In the genomic region with DNA sequence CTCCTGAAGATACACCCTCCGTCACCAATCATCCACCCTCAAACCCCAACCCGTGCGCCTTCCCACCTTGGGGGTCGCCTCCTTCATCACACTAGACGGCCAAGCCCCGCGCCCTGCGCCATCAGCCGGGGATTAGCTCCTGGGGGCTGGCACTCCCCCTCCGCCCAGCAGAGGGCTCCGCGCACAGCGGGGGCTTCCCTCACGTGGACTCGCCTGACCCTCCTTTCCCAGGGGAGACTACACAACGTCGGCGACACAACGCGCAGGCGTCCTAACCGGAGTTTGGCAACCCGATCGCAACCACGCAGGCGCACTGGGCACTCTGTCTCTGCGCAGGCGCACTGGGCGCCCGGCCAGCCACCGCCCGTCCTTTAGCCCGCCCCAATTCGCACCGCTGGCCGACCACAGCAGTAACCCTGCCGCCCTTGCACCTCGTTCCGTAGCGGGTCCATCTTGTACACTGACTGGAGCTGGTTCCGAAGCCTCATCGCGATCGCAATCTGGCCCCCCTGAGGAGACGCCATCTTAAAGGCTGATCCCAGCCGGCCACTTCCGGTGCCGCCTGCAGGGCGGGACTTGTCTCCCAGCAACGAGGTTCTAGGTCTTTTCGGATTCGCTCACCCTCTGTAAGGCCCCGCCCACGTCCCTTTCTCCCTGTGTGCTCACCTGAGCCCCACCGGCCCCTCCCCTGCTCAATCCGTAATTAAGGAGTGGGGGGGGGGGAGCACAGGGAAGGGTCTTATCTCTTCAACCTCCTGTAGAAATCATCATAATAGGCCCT, we compare ENCODE assay signal across 1 cellular context.
TF ChIP-seq lines count a peak whose summit lies in the region.

A gene (minus strand): TSS at position 551 of the 781 bp plus-strand sequence. CDS start 27 bp downstream, at position 524.

TF ChIP-seq in GM12878, 131 proteins besides CTCF, POLR2A, EP300 and RAD21 (continued from another document and continues in another):
- TF ChIP-seq SPI1 (IDR thresholded peaks at IDR 0.05; ENCODE audit: borderline replicate concordance, insufficient read depth, low read depth, low read length) (no peak), RFX5 (IDR thresholded peaks at IDR 0.05; ENCODE audit: low read depth, low read length) (no peak), POLR2AphosphoS5 (IDR thresholded peaks at IDR 0.05; ENCODE audit: low read length) (peak; percentile 91), GATAD2B (conservative IDR thresholded peaks at IDR 0.05; ENCODE audit: low read depth) (peak; percentile 54), ATF7 (IDR thresholded peaks at IDR 0.05; ENCODE audit: low read depth) (0 out of 2 replicates have a peak, but pooled peaks have one; percentile 36), IRF4 (IDR thresholded peaks at IDR 0.05; ENCODE audit: low read depth, low read length) (no peak), JUND (IDR thresholded peaks at IDR 0.05; ENCODE audit: low read depth, low read length) (0 out of 2 replicates have a peak, but pooled peaks have one; percentile 9), JUNB (IDR thresholded peaks at IDR 0.05) (no peak), HCFC1 (IDR thresholded peaks at IDR 0.05; ENCODE audit: low read length) (peak; percentile 45; the same call in 1 of the 2 replicates), NR2C1 (IDR thresholded peaks at IDR 0.05) (no peak; the same call in 1 of the 2 replicates), LARP7 (IDR thresholded peaks at IDR 0.05) (peak; percentile 80), BMI1 (IDR thresholded peaks at IDR 0.05; ENCODE audit: borderline replicate concordance) (peak; percentile 95), NFIC (IDR thresholded peaks at IDR 0.05; ENCODE audit: low read depth, low read length) (no peak), CHD2 (IDR thresholded peaks at IDR 0.05; ENCODE audit: borderline replicate concordance, low read depth, low read length) (no peak), HDAC2 (IDR thresholded peaks at IDR 0.05) (no peak), CBX5 (IDR thresholded peaks at IDR 0.05; ENCODE audit: low read depth) (no peak), SMC3 (IDR thresholded peaks at IDR 0.05; ENCODE audit: borderline replicate concordance, low read length) (peak; percentile 56), NRF1 (conservative IDR thresholded peaks at IDR 0.05; ENCODE audit: low read depth, low read length) (peak; percentile 97), MYC (IDR thresholded peaks at IDR 0.05; ENCODE audit: insufficient read depth, insufficient read length, insufficient replicate concordance, low read length, severe bottlenecking) (no peak), ZZZ3 (IDR thresholded peaks at IDR 0.05; ENCODE audit: control insufficient read depth, insufficient read length, low read depth) (no peak), SMAD5 (IDR thresholded peaks at IDR 0.05; ENCODE audit: low read depth) (peak; percentile 76; the same call in 1 of the 2 replicates), SIX5 (IDR thresholded peaks at IDR 0.05; ENCODE audit: low read depth, low read length, severe bottlenecking) (no peak), STAT1 (conservative IDR thresholded peaks at IDR 0.05) (no peak; the same call in 1 of the 2 replicates), SREBF2 (IDR thresholded peaks at IDR 0.05; ENCODE audit: low read length) (no peak), RELA (IDR thresholded peaks at IDR 0.05; ENCODE audit: borderline replicate concordance, partially characterized antibody) (peak; percentile 50), KLF5 (IDR thresholded peaks at IDR 0.05; ENCODE audit: partially characterized antibody) (peak; percentile 76), GABPA (IDR thresholded peaks at IDR 0.05; ENCODE audit: low read depth) (peak; percentile 86), ZNF207 (IDR thresholded peaks at IDR 0.05; ENCODE audit: borderline replicate concordance) (peak; percentile 38; the same call in 1 of the 2 replicates)
- TF ChIP-seq, protein P1, sequence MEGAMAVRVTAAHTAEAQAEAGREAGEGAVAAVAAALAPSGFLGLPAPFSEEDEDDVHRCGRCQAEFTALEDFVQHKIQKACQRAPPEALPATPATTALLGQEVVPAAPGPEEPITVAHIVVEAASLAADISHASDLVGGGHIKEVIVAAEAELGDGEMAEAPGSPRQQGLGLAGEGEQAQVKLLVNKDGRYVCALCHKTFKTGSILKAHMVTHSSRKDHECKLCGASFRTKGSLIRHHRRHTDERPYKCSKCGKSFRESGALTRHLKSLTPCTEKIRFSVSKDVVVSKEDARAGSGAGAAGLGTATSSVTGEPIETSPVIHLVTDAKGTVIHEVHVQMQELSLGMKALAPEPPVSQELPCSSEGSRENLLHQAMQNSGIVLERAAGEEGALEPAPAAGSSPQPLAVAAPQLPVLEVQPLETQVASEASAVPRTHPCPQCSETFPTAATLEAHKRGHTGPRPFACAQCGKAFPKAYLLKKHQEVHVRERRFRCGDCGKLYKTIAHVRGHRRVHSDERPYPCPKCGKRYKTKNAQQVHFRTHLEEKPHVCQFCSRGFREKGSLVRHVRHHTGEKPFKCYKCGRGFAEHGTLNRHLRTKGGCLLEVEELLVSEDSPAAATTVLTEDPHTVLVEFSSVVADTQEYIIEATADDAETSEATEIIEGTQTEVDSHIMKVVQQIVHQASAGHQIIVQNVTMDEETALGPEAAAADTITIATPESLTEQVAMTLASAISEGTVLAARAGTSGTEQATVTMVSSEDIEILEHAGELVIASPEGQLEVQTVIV (IDR thresholded peaks at IDR 0.05; ENCODE audit: borderline replicate concordance, partially characterized antibody): peak; percentile 66
- TF ChIP-seq, protein P2, sequence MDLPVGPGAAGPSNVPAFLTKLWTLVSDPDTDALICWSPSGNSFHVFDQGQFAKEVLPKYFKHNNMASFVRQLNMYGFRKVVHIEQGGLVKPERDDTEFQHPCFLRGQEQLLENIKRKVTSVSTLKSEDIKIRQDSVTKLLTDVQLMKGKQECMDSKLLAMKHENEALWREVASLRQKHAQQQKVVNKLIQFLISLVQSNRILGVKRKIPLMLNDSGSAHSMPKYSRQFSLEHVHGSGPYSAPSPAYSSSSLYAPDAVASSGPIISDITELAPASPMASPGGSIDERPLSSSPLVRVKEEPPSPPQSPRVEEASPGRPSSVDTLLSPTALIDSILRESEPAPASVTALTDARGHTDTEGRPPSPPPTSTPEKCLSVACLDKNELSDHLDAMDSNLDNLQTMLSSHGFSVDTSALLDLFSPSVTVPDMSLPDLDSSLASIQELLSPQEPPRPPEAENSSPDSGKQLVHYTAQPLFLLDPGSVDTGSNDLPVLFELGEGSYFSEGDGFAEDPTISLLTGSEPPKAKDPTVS (IDR thresholded peaks at IDR 0.05; ENCODE audit: low read depth, low read length): no peak
- TF ChIP-seq, protein P3, sequence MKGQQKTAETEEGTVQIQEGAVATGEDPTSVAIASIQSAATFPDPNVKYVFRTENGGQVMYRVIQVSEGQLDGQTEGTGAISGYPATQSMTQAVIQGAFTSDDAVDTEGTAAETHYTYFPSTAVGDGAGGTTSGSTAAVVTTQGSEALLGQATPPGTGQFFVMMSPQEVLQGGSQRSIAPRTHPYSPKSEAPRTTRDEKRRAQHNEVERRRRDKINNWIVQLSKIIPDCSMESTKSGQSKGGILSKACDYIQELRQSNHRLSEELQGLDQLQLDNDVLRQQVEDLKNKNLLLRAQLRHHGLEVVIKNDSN (IDR thresholded peaks at IDR 0.05; ENCODE audit: borderline replicate concordance, extremely low read length, insufficient read depth, low read depth, low read length): peak; percentile 79
- TF ChIP-seq, protein P4, sequence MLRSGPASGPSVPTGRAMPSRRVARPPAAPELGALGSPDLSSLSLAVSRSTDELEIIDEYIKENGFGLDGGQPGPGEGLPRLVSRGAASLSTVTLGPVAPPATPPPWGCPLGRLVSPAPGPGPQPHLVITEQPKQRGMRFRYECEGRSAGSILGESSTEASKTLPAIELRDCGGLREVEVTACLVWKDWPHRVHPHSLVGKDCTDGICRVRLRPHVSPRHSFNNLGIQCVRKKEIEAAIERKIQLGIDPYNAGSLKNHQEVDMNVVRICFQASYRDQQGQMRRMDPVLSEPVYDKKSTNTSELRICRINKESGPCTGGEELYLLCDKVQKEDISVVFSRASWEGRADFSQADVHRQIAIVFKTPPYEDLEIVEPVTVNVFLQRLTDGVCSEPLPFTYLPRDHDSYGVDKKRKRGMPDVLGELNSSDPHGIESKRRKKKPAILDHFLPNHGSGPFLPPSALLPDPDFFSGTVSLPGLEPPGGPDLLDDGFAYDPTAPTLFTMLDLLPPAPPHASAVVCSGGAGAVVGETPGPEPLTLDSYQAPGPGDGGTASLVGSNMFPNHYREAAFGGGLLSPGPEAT (IDR thresholded peaks at IDR 0.05; ENCODE audit: low read depth): 0 out of 2 replicates have a peak, but pooled peaks have one; percentile 48
- TF ChIP-seq, protein P5, sequence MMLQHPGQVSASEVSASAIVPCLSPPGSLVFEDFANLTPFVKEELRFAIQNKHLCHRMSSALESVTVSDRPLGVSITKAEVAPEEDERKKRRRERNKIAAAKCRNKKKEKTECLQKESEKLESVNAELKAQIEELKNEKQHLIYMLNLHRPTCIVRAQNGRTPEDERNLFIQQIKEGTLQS (IDR thresholded peaks at IDR 0.05; ENCODE audit: borderline replicate concordance, extremely low read depth, low read depth, low read length): 0 out of 2 replicates have a peak, but pooled peaks have one; percentile 26
- TF ChIP-seq, protein P6, sequence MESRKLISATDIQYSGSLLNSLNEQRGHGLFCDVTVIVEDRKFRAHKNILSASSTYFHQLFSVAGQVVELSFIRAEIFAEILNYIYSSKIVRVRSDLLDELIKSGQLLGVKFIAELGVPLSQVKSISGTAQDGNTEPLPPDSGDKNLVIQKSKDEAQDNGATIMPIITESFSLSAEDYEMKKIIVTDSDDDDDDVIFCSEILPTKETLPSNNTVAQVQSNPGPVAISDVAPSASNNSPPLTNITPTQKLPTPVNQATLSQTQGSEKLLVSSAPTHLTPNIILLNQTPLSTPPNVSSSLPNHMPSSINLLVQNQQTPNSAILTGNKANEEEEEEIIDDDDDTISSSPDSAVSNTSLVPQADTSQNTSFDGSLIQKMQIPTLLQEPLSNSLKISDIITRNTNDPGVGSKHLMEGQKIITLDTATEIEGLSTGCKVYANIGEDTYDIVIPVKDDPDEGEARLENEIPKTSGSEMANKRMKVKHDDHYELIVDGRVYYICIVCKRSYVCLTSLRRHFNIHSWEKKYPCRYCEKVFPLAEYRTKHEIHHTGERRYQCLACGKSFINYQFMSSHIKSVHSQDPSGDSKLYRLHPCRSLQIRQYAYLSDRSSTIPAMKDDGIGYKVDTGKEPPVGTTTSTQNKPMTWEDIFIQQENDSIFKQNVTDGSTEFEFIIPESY (IDR thresholded peaks at IDR 0.05): no peak
- TF ChIP-seq, protein P7, sequence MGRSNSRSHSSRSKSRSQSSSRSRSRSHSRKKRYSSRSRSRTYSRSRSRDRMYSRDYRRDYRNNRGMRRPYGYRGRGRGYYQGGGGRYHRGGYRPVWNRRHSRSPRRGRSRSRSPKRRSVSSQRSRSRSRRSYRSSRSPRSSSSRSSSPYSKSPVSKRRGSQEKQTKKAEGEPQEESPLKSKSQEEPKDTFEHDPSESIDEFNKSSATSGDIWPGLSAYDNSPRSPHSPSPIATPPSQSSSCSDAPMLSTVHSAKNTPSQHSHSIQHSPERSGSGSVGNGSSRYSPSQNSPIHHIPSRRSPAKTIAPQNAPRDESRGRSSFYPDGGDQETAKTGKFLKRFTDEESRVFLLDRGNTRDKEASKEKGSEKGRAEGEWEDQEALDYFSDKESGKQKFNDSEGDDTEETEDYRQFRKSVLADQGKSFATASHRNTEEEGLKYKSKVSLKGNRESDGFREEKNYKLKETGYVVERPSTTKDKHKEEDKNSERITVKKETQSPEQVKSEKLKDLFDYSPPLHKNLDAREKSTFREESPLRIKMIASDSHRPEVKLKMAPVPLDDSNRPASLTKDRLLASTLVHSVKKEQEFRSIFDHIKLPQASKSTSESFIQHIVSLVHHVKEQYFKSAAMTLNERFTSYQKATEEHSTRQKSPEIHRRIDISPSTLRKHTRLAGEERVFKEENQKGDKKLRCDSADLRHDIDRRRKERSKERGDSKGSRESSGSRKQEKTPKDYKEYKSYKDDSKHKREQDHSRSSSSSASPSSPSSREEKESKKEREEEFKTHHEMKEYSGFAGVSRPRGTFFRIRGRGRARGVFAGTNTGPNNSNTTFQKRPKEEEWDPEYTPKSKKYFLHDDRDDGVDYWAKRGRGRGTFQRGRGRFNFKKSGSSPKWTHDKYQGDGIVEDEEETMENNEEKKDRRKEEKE (IDR thresholded peaks at IDR 0.05): no peak
- TF ChIP-seq, protein P8, sequence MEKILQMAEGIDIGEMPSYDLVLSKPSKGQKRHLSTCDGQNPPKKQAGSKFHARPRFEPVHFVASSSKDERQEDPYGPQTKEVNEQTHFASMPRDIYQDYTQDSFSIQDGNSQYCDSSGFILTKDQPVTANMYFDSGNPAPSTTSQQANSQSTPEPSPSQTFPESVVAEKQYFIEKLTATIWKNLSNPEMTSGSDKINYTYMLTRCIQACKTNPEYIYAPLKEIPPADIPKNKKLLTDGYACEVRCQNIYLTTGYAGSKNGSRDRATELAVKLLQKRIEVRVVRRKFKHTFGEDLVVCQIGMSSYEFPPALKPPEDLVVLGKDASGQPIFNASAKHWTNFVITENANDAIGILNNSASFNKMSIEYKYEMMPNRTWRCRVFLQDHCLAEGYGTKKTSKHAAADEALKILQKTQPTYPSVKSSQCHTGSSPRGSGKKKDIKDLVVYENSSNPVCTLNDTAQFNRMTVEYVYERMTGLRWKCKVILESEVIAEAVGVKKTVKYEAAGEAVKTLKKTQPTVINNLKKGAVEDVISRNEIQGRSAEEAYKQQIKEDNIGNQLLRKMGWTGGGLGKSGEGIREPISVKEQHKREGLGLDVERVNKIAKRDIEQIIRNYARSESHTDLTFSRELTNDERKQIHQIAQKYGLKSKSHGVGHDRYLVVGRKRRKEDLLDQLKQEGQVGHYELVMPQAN (conservative IDR thresholded peaks at IDR 0.05): peak; percentile 80; the same call in 1 of the 2 replicates
- TF ChIP-seq, protein P9, sequence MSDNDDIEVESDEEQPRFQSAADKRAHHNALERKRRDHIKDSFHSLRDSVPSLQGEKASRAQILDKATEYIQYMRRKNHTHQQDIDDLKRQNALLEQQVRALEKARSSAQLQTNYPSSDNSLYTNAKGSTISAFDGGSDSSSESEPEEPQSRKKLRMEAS (IDR thresholded peaks at IDR 0.05; ENCODE audit: low read depth, low read length): peak; percentile 79; the same call in 1 of the 2 replicates
- TF ChIP-seq, protein P10, sequence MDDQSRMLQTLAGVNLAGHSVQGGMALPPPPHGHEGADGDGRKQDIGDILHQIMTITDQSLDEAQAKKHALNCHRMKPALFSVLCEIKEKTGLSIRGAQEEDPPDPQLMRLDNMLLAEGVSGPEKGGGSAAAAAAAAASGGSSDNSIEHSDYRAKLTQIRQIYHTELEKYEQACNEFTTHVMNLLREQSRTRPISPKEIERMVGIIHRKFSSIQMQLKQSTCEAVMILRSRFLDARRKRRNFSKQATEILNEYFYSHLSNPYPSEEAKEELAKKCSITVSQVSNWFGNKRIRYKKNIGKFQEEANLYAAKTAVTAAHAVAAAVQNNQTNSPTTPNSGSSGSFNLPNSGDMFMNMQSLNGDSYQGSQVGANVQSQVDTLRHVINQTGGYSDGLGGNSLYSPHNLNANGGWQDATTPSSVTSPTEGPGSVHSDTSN (IDR thresholded peaks at IDR 0.05; ENCODE audit: insufficient replicate concordance, low read depth, low read length): no peak
